In the genomic region with DNA sequence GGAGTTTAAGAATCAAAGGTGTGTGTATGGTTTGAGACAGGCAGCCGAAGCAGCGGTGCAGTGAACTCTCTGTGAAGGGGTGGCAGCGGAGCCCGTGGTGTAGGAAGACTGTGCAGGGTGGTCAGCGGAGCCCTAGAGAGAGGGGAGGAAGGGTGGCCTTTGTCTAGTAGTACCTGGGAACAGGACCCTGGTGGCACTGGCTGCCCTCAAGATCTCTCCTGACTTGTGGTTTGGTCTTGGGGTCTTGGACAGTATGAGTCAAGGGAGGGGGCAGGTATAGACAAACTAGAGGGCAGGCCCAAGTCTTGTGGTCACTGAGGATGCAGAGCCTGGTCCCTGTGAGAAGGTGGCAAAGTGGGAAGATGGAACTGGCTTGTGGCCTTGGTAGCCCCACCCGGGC, we compare ENCODE assay signal across 18 cellular contexts. TPM values are rescaled to one million over a fixed set of nuclear protein-coding genes. Genes with fewer than 3 reads are reported as not detected.
DNase-seq lines count a peak whose midpoint lies in the region; ATAC-seq and TF ChIP-seq lines count a peak whose summit lies in the region.
"Had no signal": no experiment of that assay in that cellular context is flagged by ENCODE, and none has a peak within 500 bp of the region (broad histone marks: within the 10 kb centered on the region; RNA-seq: fewer than 3 reads in every experiment).

No MANE protein-coding gene starts in this region.

- no peak overlapping the region for H4K8ac ChIP-seq in neuronal stem cell (ENCODE audit: low read depth, low read length)

- H3K4me2 ChIP-seq in neuronal stem cell (ENCODE audit: insufficient read depth, low read length, poor library complexity, severe bottlenecking): no peak overlapping the region

- no peaks in the 10 kb centered on the region for H3K79me1 ChIP-seq in neuronal stem cell (ENCODE audit: low read depth, low read length)

- H3K27me3 ChIP-seq in heart left ventricle (peaks cover 11 to 99% (median 59%) of the 10 kb centered on the region in 9 donors), right cardiac atrium (ENCODE audit: control insufficient read depth, insufficient read depth) (no peaks in the 10 kb centered on the region), neuronal stem cell (ENCODE audit: control insufficient read depth in 3 of 3, insufficient read depth in 3 of 3, low read depth in 1 of 3, low read length in 3 of 3) (peaks cover 53 to 97% (median 90%) of the 10 kb centered on the region in 3 experiments), prostate gland (replicated peaks; ENCODE audit: insufficient read depth) (peaks cover 66% of the 10 kb centered on the region), psoas muscle (ENCODE audit: insufficient read depth in 3 of 3, low read length in 2 of 3) (peaks cover 3 to 95% (median 56%) of the 10 kb centered on the region in 3 donors)

- DNase-seq in heart left ventricle: no peak
- DNase-seq in cardiac septum (ENCODE audit: low spot score): no peak
- DNase-seq in right cardiac atrium: no peak
- no peak for DNase-seq in neuronal stem cell (ENCODE audit: low spot score)
- DNase-seq in prostate gland (ENCODE audit: low spot score): no peak
- no peak for DNase-seq in psoas muscle
- DNase-seq: BE2C; Caco-2; CD4-positive, CD25-positive, alpha-beta regulatory T cell; HFFc6; KBM-7; NCI-H1105; NCI-H1694 treated with DMSO at 0.1 percent for 48 hours; NK-92 treated with Interleukin-12 subunit alpha and Interleukin-12 subunit beta, amount 100 ng/mL, for 24 hours; Peyer's patch had no signal

- no peak for TF ChIP-seq CTCF in heart left ventricle (IDR thresholded peaks at IDR 0.05)
- no peak for TF ChIP-seq CTCF in prostate gland (IDR thresholded peaks at IDR 0.05)
- no peak for TF ChIP-seq CTCF in psoas muscle (IDR thresholded peaks at IDR 0.05)

- no peak overlapping the region for H3K23ac ChIP-seq in neuronal stem cell (ENCODE audit: low read depth, low read length, poor library complexity)

- H3K4me1 ChIP-seq in heart left ventricle (peaks cover 0 to 50% (median 13%) of the 10 kb centered on the region in 12 donors), right cardiac atrium (ENCODE audit: control insufficient read depth, insufficient read depth, low read length) (no peaks in the 10 kb centered on the region), neuronal stem cell (ENCODE audit: control insufficient read depth in 2 of 2, insufficient read depth in 1 of 2, low read depth in 1 of 2, low read length in 2 of 2) (peaks cover 8 to 14% of the 10 kb centered on the region in 2 donors), prostate gland (replicated peaks) (no peaks in the 10 kb centered on the region), psoas muscle (peaks cover 14% of the 10 kb centered on the region)
- H3K4me1 ChIP-seq: BE2C had no signal

- intact Hi-C loops in heart left ventricle (cut with DNase I): loop anchor here in 3 of 10 donors (2.0 to 5.0 kb wide), 2 partner anchors 35 to 37 kb away; no protein-coding TSS in a partner anchor
- intact Hi-C loops in cardiac septum (cut with DNase I): no loop called here
- intact Hi-C loops in right cardiac atrium (cut with DNase I): loop anchor here in 1 of 4 donors (5.0 kb wide), 1 partner anchor 35 kb away; no protein-coding TSS in a partner anchor
- intact Hi-C loops in prostate gland (cut with DNase I): no loop called here
- intact Hi-C loops in psoas muscle (cut with DNase I): no loop called here

- no peak overlapping the region for H3K4ac ChIP-seq in neuronal stem cell (ENCODE audit: low read length)

- peak overlapping the region in 10 of 12 donors; percentile 9 to 60 (median 48) for H3K4me3 ChIP-seq in heart left ventricle
- no peak overlapping the region for H3K4me3 ChIP-seq in right cardiac atrium (ENCODE audit: low read length)
- H3K4me3 ChIP-seq in neuronal stem cell (ENCODE audit: low read length in 2 of 2): no peak overlapping the region
- H3K4me3 ChIP-seq in prostate gland: no peak overlapping the region
- no peak overlapping the region for H3K4me3 ChIP-seq in psoas muscle
- H3K4me3 ChIP-seq: GM12878, Peyer's patch had no signal

- H3K36me3 ChIP-seq in heart left ventricle (no peaks in the 10 kb centered on the region), neuronal stem cell (replicated peaks in 1 of 2; ENCODE audit: control insufficient read depth in 2 of 2, insufficient read depth in 2 of 2, low read length in 2 of 2) (no peaks in the 10 kb centered on the region), prostate gland (no peaks in the 10 kb centered on the region), psoas muscle (ENCODE audit: insufficient read depth in 1 of 2, low read depth in 1 of 2) (no peaks in the 10 kb centered on the region)
- H3K36me3 ChIP-seq: BE2C, Peyer's patch had no signal

- no peak overlapping the region for H2BK120ac ChIP-seq in neuronal stem cell (ENCODE audit: low read depth, low read length)

- peak overlapping the region; percentile 20 for H2AK5ac ChIP-seq in neuronal stem cell (ENCODE audit: low read depth, low read length)

- TF ChIP-seq POLR2A in heart left ventricle (IDR thresholded peaks at IDR 0.05) (no peak), prostate gland (IDR thresholded peaks at IDR 0.05) (no peak)

- WGBS in heart left ventricle, 4 donors: 45 to 64% (median 52%) methylated on average over 6 of the region's 6 CpGs
- WGBS in right cardiac atrium: 63% methylated on average over 6 of the region's 6 CpGs
- WGBS in neuronal stem cell (ENCODE audit: extremely low coverage in 2 of 2, insufficient read length in 2 of 2, insufficient replicate concordance in 1 of 2), 2 donors: no CpG with 5 or more reads among the region's 6 CpGs
- 58% methylated on average over 6 of the region's 6 CpGs for whole genome bisulfite sequencing in prostate gland
- WGBS in psoas muscle, 3 donors: 84 to 89% (median 86%) methylated on average over 6 of the region's 6 CpGs

- no peak overlapping the region for H3K14ac ChIP-seq in neuronal stem cell (ENCODE audit: low read length)

- H4K91ac ChIP-seq in neuronal stem cell (ENCODE audit: low read depth, low read length, poor library complexity): no peak overlapping the region

- no peak overlapping the region for H3K18ac ChIP-seq in neuronal stem cell (ENCODE audit: low read length)

- no peak overlapping the region for H2BK5ac ChIP-seq in neuronal stem cell (ENCODE audit: low read length)

- no peak overlapping the region for H2AFZ ChIP-seq in neuronal stem cell (ENCODE audit: low read length)

- H3K9me3 ChIP-seq in heart left ventricle: no peaks in the 10 kb centered on the region
- no peaks in the 10 kb centered on the region for H3K9me3 ChIP-seq in right cardiac atrium (ENCODE audit: control insufficient read depth, low read length)
- peaks cover 0 to 10% of the 10 kb centered on the region in 2 donors for H3K9me3 ChIP-seq in neuronal stem cell (replicated peaks in 1 of 2; ENCODE audit: control insufficient read depth in 2 of 2, insufficient read depth in 1 of 2, low read depth in 1 of 2, low read length in 2 of 2)
- H3K9me3 ChIP-seq in prostate gland: no peaks in the 10 kb centered on the region
- no peaks in the 10 kb centered on the region for H3K9me3 ChIP-seq in psoas muscle
- H3K9me3 ChIP-seq: BE2C, Caco-2, Peyer's patch had no signal

- no peak overlapping the region for H3K9ac ChIP-seq in neuronal stem cell (ENCODE audit: low read depth, low read length, poor library complexity)

- ATAC-seq in heart left ventricle: peak in 3 of 4 donors; percentile 3 to 12 (median 6)
- ATAC-seq in right cardiac atrium: peak; percentile 6 to 10
- no peak for ATAC-seq in GM19351 (IDR thresholded peaks at IDR 0.05; ENCODE audit: unreplicated experiment)
- no peak for ATAC-seq in psoas muscle
- ATAC-seq: GM12878 had no signal

- H3K27ac ChIP-seq in heart left ventricle (peak overlapping the region; percentile 76 to 98 (median 90)), right cardiac atrium (ENCODE audit: low read length) (peak overlapping the region; percentile 96), neuronal stem cell (replicated peaks; ENCODE audit: low read length) (no peak overlapping the region), prostate gland (no peak overlapping the region), psoas muscle (no peak overlapping the region)
- H3K27ac ChIP-seq: Peyer's patch had no signal

- H2BK12ac ChIP-seq in neuronal stem cell (ENCODE audit: low read length): no peak overlapping the region

- H2BK15ac ChIP-seq in neuronal stem cell (ENCODE audit: low read length): no peak overlapping the region

RNA-seq across cellular contexts. Expression of gene NKX2-5, which starts 7.1 kb away (rescaled TPM):
- total RNA-seq in heart left ventricle (100 to 1,000 TPM; 132 to 451 (median 247) TPM), cardiac septum (157 TPM), right cardiac atrium (100 to 1,000 TPM; 176 to 241 (median 220) TPM), prostate gland (not detected), psoas muscle (1 to 10 TPM in 2 of 4 donors, not detected in 2; 1.8 to 4.1 TPM)
- polyA plus RNA-seq in heart left ventricle (100 to 1,000 TPM; 153 to 356 TPM), right cardiac atrium (250 TPM), psoas muscle (not detected)
- 0.13 TPM for polyA plus RNA-seq in neuronal stem cell (2013, experiment 1 of 2)
- 0.08 TPM for polyA plus RNA-seq in neuronal stem cell (2013, experiment 2 of 2)
- total RNA-seq: Caco-2; CD4-positive, CD25-positive, alpha-beta regulatory T cell; GM12878; HFFc6; NCI-H460; Peyer's patch had no signal
- polyA plus RNA-seq: CD4-positive, CD25-positive, alpha-beta regulatory T cell had no signal

Comparison
In these comparisons a context has a peak if more than half of its experiments do, and no peak if none do; other contexts are left out.
1. H3K4me3 ChIP-seq: peak in heart left ventricle (10 of 12); none in right cardiac atrium (single experiment), neuronal stem cell (0 of 2), prostate gland (0 of 2) and psoas muscle (single experiment).
2. ATAC-seq: peak in heart left ventricle (3 of 4) and right cardiac atrium (2 of 2); none in GM19351 (single experiment) and psoas muscle (0 of 4).
3. H3K27ac ChIP-seq: peak in heart left ventricle (12 of 12) and right cardiac atrium (single experiment); none in neuronal stem cell (single experiment), prostate gland (0 of 2) and psoas muscle (single experiment).
4. RNA of gene NKX2-5, which starts 7.1 kb away (total RNA-seq): 132 to 451 TPM in heart left ventricle, 176 to 241 TPM in right cardiac atrium and 157 TPM in cardiac septum (single experiment); 1.8 to 4.1 TPM in psoas muscle and not detected in prostate gland; every median in the first group is over 10 times any median in the second.